Comparison of ENCODE assay signal across 17 cellular contexts in genomic region chr10:31419394-31420063, GRCh38.
A peak's percentile ranks its signal among the peaks of the same experiment; 100 is the strongest.
DNase-seq lines count a peak whose midpoint lies in the region; ATAC-seq and TF ChIP-seq lines count a peak whose summit lies in the region.
"Had no signal": no experiment of that assay in that cellular context is flagged by ENCODE, and none has a peak within 500 bp of the region (broad histone marks: within the 10 kb centered on the region; RNA-seq: fewer than 3 reads in every experiment).

No MANE protein-coding gene starts in this region.

- peak; percentile 80 for ATAC-seq in activated naive CD8-positive, alpha-beta T cell treated with anti-CD3 and anti-CD28 coated beads, Interleukin-2, amount 50 U/mL, for 24 hours
- peak; percentile 93 for ATAC-seq in stimulated activated naive CD8-positive, alpha-beta T cell treated with anti-CD3 and anti-CD28 coated beads, Interleukin-15, amount 100 ng/mL, for 72 hours
- ATAC-seq: stimulated activated naive B cell treated with anti-CD40 and anti-IgM and Interleukin-4, amounts not matched to agents 10 μg/mL and 1 μg/mL and 100 μg/mL, for 72 hours had no signal

- no peak for DNase-seq in activated naive CD8-positive, alpha-beta T cell treated with anti-CD3 and anti-CD28 coated beads, Interleukin-2, amount 50 U/mL, for 24 hours
- DNase-seq in activated naive CD8-positive, alpha-beta T cell treated with anti-CD3 and anti-CD28 coated beads for 36 hours = no peak
- DNase-seq in astrocyte of the cerebellum (ENCODE audit: low read depth) (peak; percentile 45), right atrium auricular region (ENCODE audit: low spot score) (no peak), hepatocyte (ENCODE audit: low spot score) (no peak), BE2C (no peak)
- DNase-seq in stimulated activated naive CD8-positive, alpha-beta T cell treated with anti-CD3 and anti-CD28 coated beads, Interleukin-15, amount 100 ng/mL, for 72 hours = peak in 1 of 2 donors; percentile 14
- DNase-seq in central memory CD4-positive, alpha-beta T cell = no peak
- DNase-seq: activated CD8-positive, alpha-beta memory T cell treated with anti-CD3 and anti-CD28 coated beads, Interleukin-2, amount 50 U/mL, for 48 hours; NCI-H1436; NCI-H82; stimulated activated CD4-positive, alpha-beta T cell treated with anti-CD3 and anti-CD28 coated beads, Interleukin-4, amount 100 ng/mL, for 1 hour; stimulated activated naive B cell treated with anti-CD40 and anti-IgM and Interleukin-4, amounts not matched to agents 10 μg/mL and 1 μg/mL and 100 μg/mL, for 72 hours; WERI-Rb-1 had no signal

- H3K27me3 Mint-ChIP-seq in activated naive CD8-positive, alpha-beta T cell treated with anti-CD3 and anti-CD28 coated beads, Interleukin-2, amount 50 U/mL, for 24 hours = no peaks in the 10 kb centered on the region
- H3K27me3 Mint-ChIP-seq in activated naive CD8-positive, alpha-beta T cell treated with anti-CD3 and anti-CD28 coated beads for 36 hours = no peaks in the 10 kb centered on the region
- no peaks in the 10 kb centered on the region for H3K27me3 Mint-ChIP-seq in stimulated activated naive CD8-positive, alpha-beta T cell treated with anti-CD3 and anti-CD28 coated beads, Interleukin-15, amount 100 ng/mL, for 72 hours
- H3K27me3 Mint-ChIP-seq: B cell; IgD-negative memory B cell; stimulated activated naive B cell treated with anti-CD40 and anti-IgM and Interleukin-4, amounts not matched to agents 10 μg/mL and 1 μg/mL and 100 μg/mL, for 72 hours had no signal

- H3K4me2 ChIP-seq in hepatocyte = no peak overlapping the region

- H3K9me2 ChIP-seq in hepatocyte (replicated peaks; ENCODE audit: insufficient read depth) = no peaks in the 10 kb centered on the region

- H3K4me1 Mint-ChIP-seq in activated naive CD8-positive, alpha-beta T cell treated with anti-CD3 and anti-CD28 coated beads, Interleukin-2, amount 50 U/mL, for 24 hours = peaks cover 53% of the 10 kb centered on the region
- peaks cover 43% of the 10 kb centered on the region for H3K4me1 Mint-ChIP-seq in activated naive CD8-positive, alpha-beta T cell treated with anti-CD3 and anti-CD28 coated beads for 36 hours
- peaks cover 34% of the 10 kb centered on the region for H3K4me1 Mint-ChIP-seq in stimulated activated naive CD8-positive, alpha-beta T cell treated with anti-CD3 and anti-CD28 coated beads, Interleukin-15, amount 100 ng/mL, for 72 hours

- WGBS in hepatocyte (ENCODE audit: low lambda C conversion rate, missing lambda C conversion rate) = 92% methylated on average over 4 of the region's 4 CpGs

- H3K9me3 ChIP-seq in right atrium auricular region = no peaks in the 10 kb centered on the region
- no peaks in the 10 kb centered on the region for H3K9me3 ChIP-seq in hepatocyte (ENCODE audit: low read depth)
- H3K9me3 ChIP-seq in BE2C = no peaks in the 10 kb centered on the region

- H3K27ac Mint-ChIP-seq in activated naive CD8-positive, alpha-beta T cell treated with anti-CD3 and anti-CD28 coated beads, Interleukin-2, amount 50 U/mL, for 24 hours = no peak overlapping the region
- no peak overlapping the region for H3K27ac Mint-ChIP-seq in activated naive CD8-positive, alpha-beta T cell treated with anti-CD3 and anti-CD28 coated beads for 36 hours
- H3K27ac Mint-ChIP-seq in stimulated activated naive CD8-positive, alpha-beta T cell treated with anti-CD3 and anti-CD28 coated beads, Interleukin-15, amount 100 ng/mL, for 72 hours = no peak overlapping the region
- H3K27ac Mint-ChIP-seq: B cell; stimulated activated naive B cell treated with anti-CD40 and anti-IgM and Interleukin-4, amounts not matched to agents 10 μg/mL and 1 μg/mL and 100 μg/mL, for 72 hours had no signal

- in situ Hi-C loops in astrocyte of the cerebellum (cut with HindIII; ENCODE audit: low sequenced_read_pairs) = no loop called here

- no peak overlapping the region for H2AFZ ChIP-seq in hepatocyte
- H2AFZ ChIP-seq: parathyroid adenoma had no signal

- H3K79me2 ChIP-seq in hepatocyte = peaks cover 12% of the 10 kb centered on the region
- H3K79me2 ChIP-seq: parathyroid adenoma had no signal

- H3K36me3 Mint-ChIP-seq in activated naive CD8-positive, alpha-beta T cell treated with anti-CD3 and anti-CD28 coated beads, Interleukin-2, amount 50 U/mL, for 24 hours (ENCODE audit: low read depth) = peaks cover 10% of the 10 kb centered on the region
- H3K36me3 Mint-ChIP-seq in activated naive CD8-positive, alpha-beta T cell treated with anti-CD3 and anti-CD28 coated beads for 36 hours = peaks cover 20% of the 10 kb centered on the region

- H4K20me1 ChIP-seq in hepatocyte (ENCODE audit: insufficient read depth, poor library complexity, severe bottlenecking) = no peaks in the 10 kb centered on the region

- H3K4me1 ChIP-seq in right atrium auricular region (peaks cover 0 to 31% of the 10 kb centered on the region in 2 donors), hepatocyte (ENCODE audit: insufficient read depth) (no peaks in the 10 kb centered on the region), BE2C (peaks cover 3% of the 10 kb centered on the region; the same call in 1 of the 2 replicates)
- H3K4me1 ChIP-seq: parathyroid adenoma had no signal

- H3K27ac ChIP-seq in right atrium auricular region = peak overlapping the region; percentile 34 to 59
- no peak overlapping the region for H3K27ac ChIP-seq in hepatocyte
- H3K27ac ChIP-seq: parathyroid adenoma, WERI-Rb-1 had no signal

- no peaks in the 10 kb centered on the region for H3K27me3 ChIP-seq in right atrium auricular region
- no peaks in the 10 kb centered on the region for H3K27me3 ChIP-seq in hepatocyte
- no peaks in the 10 kb centered on the region for H3K27me3 ChIP-seq in BE2C

- H3K9me3 Mint-ChIP-seq in activated naive CD8-positive, alpha-beta T cell treated with anti-CD3 and anti-CD28 coated beads, Interleukin-2, amount 50 U/mL, for 24 hours = no peaks in the 10 kb centered on the region
- H3K9me3 Mint-ChIP-seq in activated naive CD8-positive, alpha-beta T cell treated with anti-CD3 and anti-CD28 coated beads for 36 hours = no peaks in the 10 kb centered on the region
- H3K9me3 Mint-ChIP-seq in stimulated activated naive CD8-positive, alpha-beta T cell treated with anti-CD3 and anti-CD28 coated beads, Interleukin-15, amount 100 ng/mL, for 72 hours = no peaks in the 10 kb centered on the region
- H3K9me3 Mint-ChIP-seq: IgD-negative memory B cell had no signal

- TF ChIP-seq CTCF in astrocyte of the cerebellum (IDR thresholded peaks at IDR 0.05; ENCODE audit: low read depth, low read length, missing control alignments) (no peak), right atrium auricular region (IDR thresholded peaks at IDR 0.05) (no peak), hepatocyte (IDR thresholded peaks at IDR 0.05; ENCODE audit: poor library complexity) (no peak), BE2C (IDR thresholded peaks at IDR 0.05; ENCODE audit: low read depth, low read length) (no peak)

- H3K4me3 ChIP-seq in astrocyte of the cerebellum (ENCODE audit: low read depth, low read length) = no peak overlapping the region
- H3K4me3 ChIP-seq in right atrium auricular region = no peak overlapping the region
- no peak overlapping the region for H3K4me3 ChIP-seq in hepatocyte
- no peak overlapping the region for H3K4me3 ChIP-seq in BE2C (ENCODE audit: low read depth, low read length)

- H3K36me3 ChIP-seq in right atrium auricular region (no peaks in the 10 kb centered on the region), hepatocyte (replicated peaks; ENCODE audit: insufficient read depth, low read depth) (no peaks in the 10 kb centered on the region), BE2C (no peaks in the 10 kb centered on the region; the same call in 1 of the 2 replicates)
- H3K36me3 ChIP-seq: WERI-Rb-1 had no signal

- H3K4me3 Mint-ChIP-seq in activated naive CD8-positive, alpha-beta T cell treated with anti-CD3 and anti-CD28 coated beads, Interleukin-2, amount 50 U/mL, for 24 hours = no peak overlapping the region
- H3K4me3 Mint-ChIP-seq in activated naive CD8-positive, alpha-beta T cell treated with anti-CD3 and anti-CD28 coated beads for 36 hours = no peak overlapping the region
- H3K4me3 Mint-ChIP-seq in stimulated activated naive CD8-positive, alpha-beta T cell treated with anti-CD3 and anti-CD28 coated beads, Interleukin-15, amount 100 ng/mL, for 72 hours = no peak overlapping the region
- H3K4me3 Mint-ChIP-seq: B cell; IgD-negative memory B cell; stimulated activated naive B cell treated with anti-CD40 and anti-IgM and Interleukin-4, amounts not matched to agents 10 μg/mL and 1 μg/mL and 100 μg/mL, for 72 hours had no signal
